1 cellular context compared by ENCODE assay signal in the genomic region with DNA sequence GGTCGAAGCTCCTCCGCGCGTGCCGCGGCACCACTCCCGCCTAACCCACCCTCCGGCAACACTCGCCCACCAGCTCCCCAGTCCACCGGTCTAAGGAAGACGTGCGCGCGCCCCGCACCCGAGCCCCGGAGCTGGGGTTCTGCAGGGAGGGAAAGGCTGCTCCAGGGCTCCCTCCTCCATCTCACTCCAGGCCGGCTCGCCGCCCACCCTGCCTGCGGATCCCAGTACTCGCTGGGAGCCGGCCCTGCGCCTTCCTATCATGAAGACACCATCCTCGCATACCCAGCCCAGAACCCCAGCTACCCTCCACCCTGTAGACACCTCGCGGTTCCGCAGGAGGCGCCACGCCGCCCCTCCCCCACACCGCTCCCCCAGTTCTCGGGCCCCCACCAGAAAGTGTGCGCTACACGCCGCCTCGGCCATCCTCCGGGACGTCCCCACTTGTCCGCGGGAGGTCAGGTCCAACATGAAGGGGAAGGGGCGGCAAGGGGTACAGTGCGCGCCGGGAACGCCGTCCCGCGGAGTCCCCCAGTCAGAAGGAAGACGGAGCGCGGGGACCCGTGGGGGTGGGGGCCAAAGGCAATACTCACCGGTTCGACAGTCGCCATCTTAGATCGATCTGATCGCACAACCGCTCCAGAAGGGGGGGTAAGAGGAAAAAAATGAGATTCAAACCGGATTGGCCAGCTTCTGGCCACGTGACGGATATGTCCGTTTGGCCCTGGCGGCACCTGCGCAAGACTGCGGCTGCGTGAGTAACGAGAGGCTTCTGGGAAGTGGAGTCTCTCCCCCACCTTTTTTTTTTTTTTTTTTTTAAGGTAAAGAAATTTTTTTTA.
TF ChIP-seq lines count a peak whose summit lies in the region.

A gene with protein sequence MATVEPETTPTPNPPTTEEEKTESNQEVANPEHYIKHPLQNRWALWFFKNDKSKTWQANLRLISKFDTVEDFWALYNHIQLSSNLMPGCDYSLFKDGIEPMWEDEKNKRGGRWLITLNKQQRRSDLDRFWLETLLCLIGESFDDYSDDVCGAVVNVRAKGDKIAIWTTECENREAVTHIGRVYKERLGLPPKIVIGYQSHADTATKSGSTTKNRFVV (minus strand): TSS at position 629 of the 836 bp plus-strand sequence. CDS start 21 bp downstream, at position 608.

TF ChIP-seq in HepG2, 621 proteins besides CTCF, POLR2A, EP300 and RAD21 (continued from another document and continues in another):
- TF ChIP-seq, protein P1, sequence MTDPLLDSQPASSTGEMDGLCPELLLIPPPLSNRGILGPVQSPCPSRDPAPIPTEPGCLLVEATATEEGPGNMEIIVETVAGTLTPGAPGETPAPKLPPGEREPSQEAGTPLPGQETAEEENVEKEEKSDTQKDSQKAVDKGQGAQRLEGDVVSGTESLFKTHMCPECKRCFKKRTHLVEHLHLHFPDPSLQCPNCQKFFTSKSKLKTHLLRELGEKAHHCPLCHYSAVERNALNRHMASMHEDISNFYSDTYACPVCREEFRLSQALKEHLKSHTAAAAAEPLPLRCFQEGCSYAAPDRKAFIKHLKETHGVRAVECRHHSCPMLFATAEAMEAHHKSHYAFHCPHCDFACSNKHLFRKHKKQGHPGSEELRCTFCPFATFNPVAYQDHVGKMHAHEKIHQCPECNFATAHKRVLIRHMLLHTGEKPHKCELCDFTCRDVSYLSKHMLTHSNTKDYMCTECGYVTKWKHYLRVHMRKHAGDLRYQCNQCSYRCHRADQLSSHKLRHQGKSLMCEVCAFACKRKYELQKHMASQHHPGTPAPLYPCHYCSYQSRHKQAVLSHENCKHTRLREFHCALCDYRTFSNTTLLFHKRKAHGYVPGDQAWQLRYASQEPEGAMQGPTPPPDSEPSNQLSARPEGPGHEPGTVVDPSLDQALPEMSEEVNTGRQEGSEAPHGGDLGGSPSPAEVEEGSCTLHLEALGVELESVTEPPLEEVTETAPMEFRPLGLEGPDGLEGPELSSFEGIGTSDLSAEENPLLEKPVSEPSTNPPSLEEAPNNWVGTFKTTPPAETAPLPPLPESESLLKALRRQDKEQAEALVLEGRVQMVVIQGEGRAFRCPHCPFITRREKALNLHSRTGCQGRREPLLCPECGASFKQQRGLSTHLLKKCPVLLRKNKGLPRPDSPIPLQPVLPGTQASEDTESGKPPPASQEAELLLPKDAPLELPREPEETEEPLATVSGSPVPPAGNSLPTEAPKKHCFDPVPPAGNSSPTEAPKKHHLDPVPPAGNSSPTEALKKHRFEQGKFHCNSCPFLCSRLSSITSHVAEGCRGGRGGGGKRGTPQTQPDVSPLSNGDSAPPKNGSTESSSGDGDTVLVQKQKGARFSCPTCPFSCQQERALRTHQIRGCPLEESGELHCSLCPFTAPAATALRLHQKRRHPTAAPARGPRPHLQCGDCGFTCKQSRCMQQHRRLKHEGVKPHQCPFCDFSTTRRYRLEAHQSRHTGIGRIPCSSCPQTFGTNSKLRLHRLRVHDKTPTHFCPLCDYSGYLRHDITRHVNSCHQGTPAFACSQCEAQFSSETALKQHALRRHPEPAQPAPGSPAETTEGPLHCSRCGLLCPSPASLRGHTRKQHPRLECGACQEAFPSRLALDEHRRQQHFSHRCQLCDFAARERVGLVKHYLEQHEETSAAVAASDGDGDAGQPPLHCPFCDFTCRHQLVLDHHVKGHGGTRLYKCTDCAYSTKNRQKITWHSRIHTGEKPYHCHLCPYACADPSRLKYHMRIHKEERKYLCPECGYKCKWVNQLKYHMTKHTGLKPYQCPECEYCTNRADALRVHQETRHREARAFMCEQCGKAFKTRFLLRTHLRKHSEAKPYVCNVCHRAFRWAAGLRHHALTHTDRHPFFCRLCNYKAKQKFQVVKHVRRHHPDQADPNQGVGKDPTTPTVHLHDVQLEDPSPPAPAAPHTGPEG (CRISPR knock-in tag; IDR thresholded peaks at IDR 0.05): 0 out of 2 replicates have a peak, but pooled peaks have one; percentile 16
- TF ChIP-seq CCDC6 (CRISPR knock-in tag; IDR thresholded peaks at IDR 0.05) (peak; percentile 70; the same call in 1 of the 2 replicates), ZFP36L1 (CRISPR knock-in tag; IDR thresholded peaks at IDR 0.05) (no peak), ZNF101 (CRISPR knock-in tag; IDR thresholded peaks at IDR 0.05; ENCODE audit: borderline replicate concordance, low read depth) (no peak), NR2C2 (CRISPR knock-in tag; IDR thresholded peaks at IDR 0.05; ENCODE audit: borderline replicate concordance) (peak; percentile 78), ZFP36L2 (CRISPR knock-in tag; IDR thresholded peaks at IDR 0.05) (no peak), MXD4 (CRISPR knock-in tag; IDR thresholded peaks at IDR 0.05) (no peak; the same call in 1 of the 2 replicates), ZNF550 (CRISPR knock-in tag; IDR thresholded peaks at IDR 0.05; ENCODE audit: borderline replicate concordance) (no peak), ZNF317 (CRISPR knock-in tag; IDR thresholded peaks at IDR 0.05) (peak; percentile 63), HOXA7 (CRISPR knock-in tag; IDR thresholded peaks at IDR 0.05) (no peak), ZNF33A (CRISPR knock-in tag; IDR thresholded peaks at IDR 0.05; ENCODE audit: borderline replicate concordance) (no peak), ZNF552 (CRISPR knock-in tag; IDR thresholded peaks at IDR 0.05; ENCODE audit: borderline replicate concordance) (no peak), HES4 (CRISPR knock-in tag; IDR thresholded peaks at IDR 0.05; ENCODE audit: borderline replicate concordance) (0 out of 2 replicates have a peak, but pooled peaks have one; percentile 18), NFE2L2 (IDR thresholded peaks at IDR 0.05; ENCODE audit: low read length) (no peak), PAWR (CRISPR knock-in tag; IDR thresholded peaks at IDR 0.05; ENCODE audit: borderline replicate concordance) (no peak), REXO4 (CRISPR knock-in tag; IDR thresholded peaks at IDR 0.05; ENCODE audit: borderline replicate concordance) (no peak), FOXP1 (IDR thresholded peaks at IDR 0.05) (no peak), FOXP1 (CRISPR knock-in tag; IDR thresholded peaks at IDR 0.05) (no peak), PHB2 (IDR thresholded peaks at IDR 0.05; ENCODE audit: partially characterized antibody) (no peak), PRMT3 (CRISPR knock-in tag; IDR thresholded peaks at IDR 0.05; ENCODE audit: borderline replicate concordance, low read depth) (no peak), SMAD3 (CRISPR knock-in tag; IDR thresholded peaks at IDR 0.05) (no peak), ONECUT2 (CRISPR knock-in tag; IDR thresholded peaks at IDR 0.05) (peak; percentile 94), ZNF747 (CRISPR knock-in tag; IDR thresholded peaks at IDR 0.05; ENCODE audit: borderline replicate concordance) (no peak; the same call in 1 of the 2 replicates), AGO2 (optimal IDR thresholded peaks at IDR 0.05; ENCODE audit: low read depth, low read length) (peak; percentile 90), SATB2 (CRISPR knock-in tag; IDR thresholded peaks at IDR 0.05) (no peak), HDAC1 (CRISPR knock-in tag; IDR thresholded peaks at IDR 0.05) (peak; percentile 30), RBAK (CRISPR knock-in tag; IDR thresholded peaks at IDR 0.05) (no peak), ZNF615 (CRISPR knock-in tag; IDR thresholded peaks at IDR 0.05; ENCODE audit: borderline replicate concordance) (no peak), MTF2 (CRISPR knock-in tag; IDR thresholded peaks at IDR 0.05; ENCODE audit: borderline replicate concordance) (no peak)
- TF ChIP-seq, protein P2, sequence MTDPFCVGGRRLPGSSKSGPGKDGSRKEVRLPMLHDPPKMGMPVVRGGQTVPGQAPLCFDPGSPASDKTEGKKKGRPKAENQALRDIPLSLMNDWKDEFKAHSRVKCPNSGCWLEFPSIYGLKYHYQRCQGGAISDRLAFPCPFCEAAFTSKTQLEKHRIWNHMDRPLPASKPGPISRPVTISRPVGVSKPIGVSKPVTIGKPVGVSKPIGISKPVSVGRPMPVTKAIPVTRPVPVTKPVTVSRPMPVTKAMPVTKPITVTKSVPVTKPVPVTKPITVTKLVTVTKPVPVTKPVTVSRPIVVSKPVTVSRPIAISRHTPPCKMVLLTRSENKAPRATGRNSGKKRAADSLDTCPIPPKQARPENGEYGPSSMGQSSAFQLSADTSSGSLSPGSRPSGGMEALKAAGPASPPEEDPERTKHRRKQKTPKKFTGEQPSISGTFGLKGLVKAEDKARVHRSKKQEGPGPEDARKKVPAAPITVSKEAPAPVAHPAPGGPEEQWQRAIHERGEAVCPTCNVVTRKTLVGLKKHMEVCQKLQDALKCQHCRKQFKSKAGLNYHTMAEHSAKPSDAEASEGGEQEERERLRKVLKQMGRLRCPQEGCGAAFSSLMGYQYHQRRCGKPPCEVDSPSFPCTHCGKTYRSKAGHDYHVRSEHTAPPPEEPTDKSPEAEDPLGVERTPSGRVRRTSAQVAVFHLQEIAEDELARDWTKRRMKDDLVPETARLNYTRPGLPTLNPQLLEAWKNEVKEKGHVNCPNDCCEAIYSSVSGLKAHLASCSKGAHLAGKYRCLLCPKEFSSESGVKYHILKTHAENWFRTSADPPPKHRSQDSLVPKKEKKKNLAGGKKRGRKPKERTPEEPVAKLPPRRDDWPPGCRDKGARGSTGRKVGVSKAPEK (CRISPR knock-in tag; IDR thresholded peaks at IDR 0.05; ENCODE audit: borderline replicate concordance): no peak; the same call in 1 of the 2 replicates
- TF ChIP-seq, protein P3, sequence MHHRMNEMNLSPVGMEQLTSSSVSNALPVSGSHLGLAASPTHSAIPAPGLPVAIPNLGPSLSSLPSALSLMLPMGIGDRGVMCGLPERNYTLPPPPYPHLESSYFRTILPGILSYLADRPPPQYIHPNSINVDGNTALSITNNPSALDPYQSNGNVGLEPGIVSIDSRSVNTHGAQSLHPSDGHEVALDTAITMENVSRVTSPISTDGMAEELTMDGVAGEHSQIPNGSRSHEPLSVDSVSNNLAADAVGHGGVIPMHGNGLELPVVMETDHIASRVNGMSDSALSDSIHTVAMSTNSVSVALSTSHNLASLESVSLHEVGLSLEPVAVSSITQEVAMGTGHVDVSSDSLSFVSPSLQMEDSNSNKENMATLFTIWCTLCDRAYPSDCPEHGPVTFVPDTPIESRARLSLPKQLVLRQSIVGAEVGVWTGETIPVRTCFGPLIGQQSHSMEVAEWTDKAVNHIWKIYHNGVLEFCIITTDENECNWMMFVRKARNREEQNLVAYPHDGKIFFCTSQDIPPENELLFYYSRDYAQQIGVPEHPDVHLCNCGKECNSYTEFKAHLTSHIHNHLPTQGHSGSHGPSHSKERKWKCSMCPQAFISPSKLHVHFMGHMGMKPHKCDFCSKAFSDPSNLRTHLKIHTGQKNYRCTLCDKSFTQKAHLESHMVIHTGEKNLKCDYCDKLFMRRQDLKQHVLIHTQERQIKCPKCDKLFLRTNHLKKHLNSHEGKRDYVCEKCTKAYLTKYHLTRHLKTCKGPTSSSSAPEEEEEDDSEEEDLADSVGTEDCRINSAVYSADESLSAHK (CRISPR knock-in tag; IDR thresholded peaks at IDR 0.05; ENCODE audit: borderline replicate concordance): no peak
- TF ChIP-seq, protein P4, sequence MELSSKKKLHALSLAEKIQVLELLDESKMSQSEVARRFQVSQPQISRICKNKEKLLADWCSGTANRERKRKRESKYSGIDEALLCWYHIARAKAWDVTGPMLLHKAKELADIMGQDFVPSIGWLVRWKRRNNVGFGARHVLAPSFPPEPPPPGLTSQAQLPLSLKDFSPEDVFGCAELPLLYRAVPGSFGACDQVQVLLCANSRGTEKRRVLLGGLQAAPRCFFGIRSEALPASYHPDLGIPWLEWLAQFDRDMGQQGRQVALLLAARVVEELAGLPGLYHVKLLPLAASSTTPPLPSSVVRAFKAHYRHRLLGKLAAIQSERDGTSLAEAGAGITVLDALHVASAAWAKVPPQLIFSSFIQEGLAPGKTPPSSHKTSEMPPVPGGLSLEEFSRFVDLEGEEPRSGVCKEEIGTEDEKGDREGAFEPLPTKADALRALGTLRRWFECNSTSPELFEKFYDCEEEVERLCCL (CRISPR knock-in tag; IDR thresholded peaks at IDR 0.05; ENCODE audit: borderline replicate concordance): no peak; the same call in none of the 2 replicates
- TF ChIP-seq, protein P5, sequence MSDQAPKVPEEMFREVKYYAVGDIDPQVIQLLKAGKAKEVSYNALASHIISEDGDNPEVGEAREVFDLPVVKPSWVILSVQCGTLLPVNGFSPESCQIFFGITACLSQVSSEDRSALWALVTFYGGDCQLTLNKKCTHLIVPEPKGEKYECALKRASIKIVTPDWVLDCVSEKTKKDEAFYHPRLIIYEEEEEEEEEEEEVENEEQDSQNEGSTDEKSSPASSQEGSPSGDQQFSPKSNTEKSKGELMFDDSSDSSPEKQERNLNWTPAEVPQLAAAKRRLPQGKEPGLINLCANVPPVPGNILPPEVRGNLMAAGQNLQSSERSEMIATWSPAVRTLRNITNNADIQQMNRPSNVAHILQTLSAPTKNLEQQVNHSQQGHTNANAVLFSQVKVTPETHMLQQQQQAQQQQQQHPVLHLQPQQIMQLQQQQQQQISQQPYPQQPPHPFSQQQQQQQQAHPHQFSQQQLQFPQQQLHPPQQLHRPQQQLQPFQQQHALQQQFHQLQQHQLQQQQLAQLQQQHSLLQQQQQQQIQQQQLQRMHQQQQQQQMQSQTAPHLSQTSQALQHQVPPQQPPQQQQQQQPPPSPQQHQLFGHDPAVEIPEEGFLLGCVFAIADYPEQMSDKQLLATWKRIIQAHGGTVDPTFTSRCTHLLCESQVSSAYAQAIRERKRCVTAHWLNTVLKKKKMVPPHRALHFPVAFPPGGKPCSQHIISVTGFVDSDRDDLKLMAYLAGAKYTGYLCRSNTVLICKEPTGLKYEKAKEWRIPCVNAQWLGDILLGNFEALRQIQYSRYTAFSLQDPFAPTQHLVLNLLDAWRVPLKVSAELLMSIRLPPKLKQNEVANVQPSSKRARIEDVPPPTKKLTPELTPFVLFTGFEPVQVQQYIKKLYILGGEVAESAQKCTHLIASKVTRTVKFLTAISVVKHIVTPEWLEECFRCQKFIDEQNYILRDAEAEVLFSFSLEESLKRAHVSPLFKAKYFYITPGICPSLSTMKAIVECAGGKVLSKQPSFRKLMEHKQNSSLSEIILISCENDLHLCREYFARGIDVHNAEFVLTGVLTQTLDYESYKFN (CRISPR knock-in tag; conservative IDR thresholded peaks at IDR 0.05): peak; percentile 39
- TF ChIP-seq, protein P6, sequence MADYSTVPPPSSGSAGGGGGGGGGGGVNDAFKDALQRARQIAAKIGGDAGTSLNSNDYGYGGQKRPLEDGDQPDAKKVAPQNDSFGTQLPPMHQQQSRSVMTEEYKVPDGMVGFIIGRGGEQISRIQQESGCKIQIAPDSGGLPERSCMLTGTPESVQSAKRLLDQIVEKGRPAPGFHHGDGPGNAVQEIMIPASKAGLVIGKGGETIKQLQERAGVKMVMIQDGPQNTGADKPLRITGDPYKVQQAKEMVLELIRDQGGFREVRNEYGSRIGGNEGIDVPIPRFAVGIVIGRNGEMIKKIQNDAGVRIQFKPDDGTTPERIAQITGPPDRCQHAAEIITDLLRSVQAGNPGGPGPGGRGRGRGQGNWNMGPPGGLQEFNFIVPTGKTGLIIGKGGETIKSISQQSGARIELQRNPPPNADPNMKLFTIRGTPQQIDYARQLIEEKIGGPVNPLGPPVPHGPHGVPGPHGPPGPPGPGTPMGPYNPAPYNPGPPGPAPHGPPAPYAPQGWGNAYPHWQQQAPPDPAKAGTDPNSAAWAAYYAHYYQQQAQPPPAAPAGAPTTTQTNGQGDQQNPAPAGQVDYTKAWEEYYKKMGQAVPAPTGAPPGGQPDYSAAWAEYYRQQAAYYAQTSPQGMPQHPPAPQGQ (CRISPR knock-in tag; IDR thresholded peaks at IDR 0.05; ENCODE audit: borderline replicate concordance): no peak
- TF ChIP-seq, protein P7, sequence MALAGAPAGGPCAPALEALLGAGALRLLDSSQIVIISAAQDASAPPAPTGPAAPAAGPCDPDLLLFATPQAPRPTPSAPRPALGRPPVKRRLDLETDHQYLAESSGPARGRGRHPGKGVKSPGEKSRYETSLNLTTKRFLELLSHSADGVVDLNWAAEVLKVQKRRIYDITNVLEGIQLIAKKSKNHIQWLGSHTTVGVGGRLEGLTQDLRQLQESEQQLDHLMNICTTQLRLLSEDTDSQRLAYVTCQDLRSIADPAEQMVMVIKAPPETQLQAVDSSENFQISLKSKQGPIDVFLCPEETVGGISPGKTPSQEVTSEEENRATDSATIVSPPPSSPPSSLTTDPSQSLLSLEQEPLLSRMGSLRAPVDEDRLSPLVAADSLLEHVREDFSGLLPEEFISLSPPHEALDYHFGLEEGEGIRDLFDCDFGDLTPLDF (CRISPR knock-in tag; IDR thresholded peaks at IDR 0.05): no peak
